Comparison of ENCODE assay signal across 8 cellular contexts in the genomic region with DNA sequence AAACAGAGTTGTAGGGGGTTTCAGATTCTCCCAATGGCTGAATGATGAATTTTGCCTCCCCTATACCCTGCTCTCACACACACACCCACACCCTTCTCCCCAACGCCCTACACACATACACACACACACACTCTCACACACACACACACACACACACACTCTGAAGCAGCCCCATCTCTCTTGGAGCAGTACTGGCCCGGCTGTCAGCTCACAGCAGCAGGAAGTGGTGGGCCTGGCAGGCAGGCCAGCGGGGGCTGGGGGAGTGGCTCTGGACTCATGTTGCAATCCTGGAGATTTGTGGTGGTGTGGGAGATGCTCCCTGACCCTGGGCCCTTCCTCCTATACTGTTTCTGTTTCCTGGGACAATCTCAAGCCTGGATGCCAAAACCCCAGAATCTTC. TPM values are rescaled to one million over a fixed set of nuclear protein-coding genes. Genes with fewer than 3 reads are reported as not detected.
DNase-seq lines count a peak whose midpoint lies in the region; ATAC-seq and TF ChIP-seq lines count a peak whose summit lies in the region.
"Had no signal": no experiment of that assay in that cellular context is flagged by ENCODE, and none has a peak within 500 bp of the region (broad histone marks: within the 10 kb centered on the region; RNA-seq: fewer than 3 reads in every experiment).

No MANE protein-coding gene starts in this region.

- no peaks in the 10 kb centered on the region for H3K9me2 ChIP-seq in GM23248 (ENCODE audit: insufficient read depth)

- DNase-seq in GM23248 (peak; percentile 68), OCI-M1 (lab: John Stamatoyannopoulos, UW) (peak; percentile 76), endothelial cell (ENCODE audit: low spot score) (peak; percentile 61), sciatic nerve (ENCODE audit: low spot score) (no peak), sigmoid colon (no peak), tibial artery (no peak), RPMI8226 (no peak)
- DNase-seq: foreskin melanocyte had no signal

- peak overlapping the region; percentile 1; the same call in 1 of the 2 replicates for H3K9ac ChIP-seq in GM23248

- H3K79me2 ChIP-seq in GM23248 (ENCODE audit: insufficient read depth): no peaks in the 10 kb centered on the region

- H3K9me3 Mint-ChIP-seq in endothelial cell (ENCODE audit: unreplicated experiment): no peaks in the 10 kb centered on the region

- TF ChIP-seq EP300 in sigmoid colon (IDR thresholded peaks at IDR 0.05): no peak

- H3K4me1 ChIP-seq in GM23248 (ENCODE audit: insufficient read depth) (peaks cover 29% of the 10 kb centered on the region), sigmoid colon (peaks cover 0 to 20% (median 19%) of the 10 kb centered on the region in 4 donors), tibial artery (peaks cover 6 to 21% (median 18%) of the 10 kb centered on the region in 4 donors)

- in situ Hi-C loops in GM23248 (cut with MboI): no loop called here

- no peak overlapping the region for H3K27ac ChIP-seq in GM23248
- H3K27ac ChIP-seq in sigmoid colon: no peak overlapping the region
- no peak overlapping the region for H3K27ac ChIP-seq in tibial artery

- TF ChIP-seq POLR2A in sigmoid colon (IDR thresholded peaks at IDR 0.05): no peak

- peak overlapping the region; percentile 97 for H3K4me2 ChIP-seq in GM23248 (ENCODE audit: unreplicated experiment)

- H4K20me1 ChIP-seq in GM23248 (ENCODE audit: insufficient read depth): no peaks in the 10 kb centered on the region

- H3K9me3 ChIP-seq in GM23248 (ENCODE audit: low read depth) (no peaks in the 10 kb centered on the region), sigmoid colon (no peaks in the 10 kb centered on the region), tibial artery (no peaks in the 10 kb centered on the region)

- no peak overlapping the region for H3K27ac Mint-ChIP-seq in endothelial cell (ENCODE audit: unreplicated experiment)

- H3K4me3 Mint-ChIP-seq in endothelial cell (ENCODE audit: unreplicated experiment): peak overlapping the region; percentile 82

- H3K27me3 Mint-ChIP-seq in endothelial cell (ENCODE audit: unreplicated experiment): peaks cover 14% of the 10 kb centered on the region

- peak overlapping the region; percentile 37 for H3K4me3 ChIP-seq in GM23248
- H3K4me3 ChIP-seq in sigmoid colon: no peak overlapping the region
- no peak overlapping the region for H3K4me3 ChIP-seq in tibial artery

- 4 to 6% methylated on average over 3 of the region's 3 CpGs for WGBS in GM23248 (ENCODE audit: low coverage in 1 of 2, low lambda C conversion rate in 2 of 2, missing lambda C conversion rate in 2 of 2), 2 experiments
- 27 to 43% methylated on average over 3 of the region's 3 CpGs for WGBS in sigmoid colon, 2 donors

- no peak overlapping the region for H2AFZ ChIP-seq in GM23248

- H3K36me3 Mint-ChIP-seq in endothelial cell (ENCODE audit: low read depth, unreplicated experiment): peaks cover 22% of the 10 kb centered on the region

- peaks cover 47% of the 10 kb centered on the region for H3K4me1 Mint-ChIP-seq in endothelial cell (ENCODE audit: unreplicated experiment)

- no peaks in the 10 kb centered on the region for H3K27me3 ChIP-seq in GM23248 (replicated peaks; ENCODE audit: insufficient read depth)
- H3K27me3 ChIP-seq in sigmoid colon: peaks cover 0 to 14% (median 0%) of the 10 kb centered on the region in 3 donors
- peaks cover 0 to 14% of the 10 kb centered on the region in 2 donors for H3K27me3 ChIP-seq in tibial artery

- peaks cover 20% of the 10 kb centered on the region for H3F3A ChIP-seq in GM23248 (ENCODE audit: insufficient read depth)

- TF ChIP-seq CTCF in endothelial cell (IDR thresholded peaks at IDR 0.05; ENCODE audit: unreplicated experiment) (no peak), sigmoid colon (IDR thresholded peaks at IDR 0.05) (no peak), tibial artery (IDR thresholded peaks at IDR 0.05) (no peak)

- H3K36me3 ChIP-seq in GM23248 (ENCODE audit: low read depth) (peaks cover 3% of the 10 kb centered on the region; the same call in 1 of the 2 replicates), sigmoid colon (peaks cover 0 to 6% (median 0%) of the 10 kb centered on the region in 4 donors), tibial artery (peaks cover 0 to 32% (median 4%) of the 10 kb centered on the region in 3 donors)

- intact Hi-C loops in sciatic nerve (cut with DNase I): no loop called here
- intact Hi-C loops in sigmoid colon (cut with DNase I): no loop called here
- intact Hi-C loops in tibial artery (cut with DNase I; ENCODE audit: low total_unique reads): no loop called here

- peak; percentile 47 for ATAC-seq in sciatic nerve

RNA-seq across cellular contexts. Expression of gene IKBKE, which starts 2.2 kb away (rescaled TPM):
- total RNA-seq in GM23248 (2014; rRNA removed; shearing (Covaris generic)): 12.5 and 17.7 TPM in 2 replicates
- polyA plus RNA-seq in GM23248 (2016; fragmentation: Nextera tagmentation; extraction: Ambion mirVana): 13.4 and 14.5 TPM in 2 replicates
- 20.9 TPM for total RNA-seq in endothelial cell (ENCODE audit: unreplicated experiment)
- 4.1 TPM for total RNA-seq in sciatic nerve
- 1 to 10 TPM; 1.6 to 3.2 (median 2.7) TPM for total RNA-seq in sigmoid colon
- 10 to 100 TPM in 1 of 3 donors, 1 to 10 TPM in 2; 7.2 to 23.2 (median 9.9) TPM for polyA plus RNA-seq in sigmoid colon

RNA-seq across cellular contexts. Expression of gene RASSF5, which starts 34.9 kb away (rescaled TPM):
- total RNA-seq in GM23248 (2014; rRNA removed; shearing (Covaris generic)): 0.22 and 0.89 TPM in 2 replicates
- 0.28 and 0.48 TPM in 2 replicates for polyA plus RNA-seq in GM23248 (2016; fragmentation: Nextera tagmentation; extraction: Ambion mirVana)
- total RNA-seq in endothelial cell (ENCODE audit: unreplicated experiment): 1.2 TPM
- 53.0 TPM for total RNA-seq in sciatic nerve
- 1 to 10 TPM; 3.6 to 6.9 (median 4.8) TPM for total RNA-seq in sigmoid colon
- 10 to 100 TPM in 1 of 3 donors, 1 to 10 TPM in 2; 2.5 to 25.9 (median 4.2) TPM for polyA plus RNA-seq in sigmoid colon

Comparison
In these comparisons a context has a peak if more than half of its experiments do, and no peak if none do; other contexts are left out.
1. DNase-seq: peak in GM23248 (single experiment), OCI-M1 (single experiment) and endothelial cell (single experiment); none in sciatic nerve (single experiment), sigmoid colon (single experiment), tibial artery (0 of 2) and RPMI8226 (single experiment).